ENCODE assay signal across 19 cellular contexts in the genomic region with DNA sequence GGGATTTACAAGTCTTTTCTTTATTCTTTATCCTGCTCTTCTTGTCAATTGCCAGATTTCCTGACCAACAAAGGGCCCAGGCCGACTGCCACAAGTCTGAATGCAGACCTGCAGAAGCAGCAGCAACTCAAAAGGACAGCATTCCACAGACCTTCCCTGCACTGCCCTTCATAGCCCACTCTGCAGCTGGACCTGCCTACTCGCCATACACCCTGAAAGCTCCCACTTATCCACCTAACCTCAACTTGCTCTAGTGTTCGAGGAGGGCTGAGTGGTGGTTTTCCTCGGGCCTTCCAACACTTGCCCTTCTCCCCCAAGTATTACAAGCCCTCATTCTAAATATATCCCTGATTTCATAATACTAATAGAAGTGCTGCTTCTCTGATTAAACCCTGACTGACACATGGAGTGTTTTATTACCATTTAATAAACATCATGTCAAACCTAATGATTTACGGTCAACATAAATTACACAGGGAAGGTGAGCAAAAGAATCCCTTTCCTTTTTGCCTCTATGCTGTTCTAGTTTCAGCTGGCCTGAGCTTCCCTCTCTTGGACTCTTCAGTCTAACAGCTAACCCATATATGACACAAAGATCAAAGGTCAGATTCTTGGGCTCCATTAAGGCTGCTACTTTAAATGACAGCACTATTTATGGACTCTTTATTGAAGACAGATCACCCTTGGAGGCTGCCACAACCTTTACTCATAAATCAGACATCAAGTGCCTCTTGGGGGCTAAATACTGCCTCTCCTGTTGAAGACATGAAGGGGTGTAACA.
DNase-seq lines count a peak whose midpoint lies in the region; TF ChIP-seq lines count a peak whose summit lies in the region.
"Had no signal": no experiment of that assay in that cellular context is flagged by ENCODE, and none has a peak within 500 bp of the region (broad histone marks: within the 10 kb centered on the region; RNA-seq: fewer than 3 reads in every experiment).

No MANE protein-coding gene starts in this region.

- H3K36me3 Mint-ChIP-seq in neural progenitor cell = peaks cover 2% of the 10 kb centered on the region
- H3K36me3 Mint-ChIP-seq: CD8-positive, alpha-beta T cell; IgD-negative memory B cell had no signal

- H2AFZ ChIP-seq in neural progenitor cell (replicated peaks) = no peak overlapping the region
- H2AFZ ChIP-seq: GM23248 had no signal

- DNase-seq in cardiac muscle cell (ENCODE audit: low read depth in 1 of 2, low spot score in 1 of 2) = peak in 1 of 2 donors; percentile 82
- no peak for DNase-seq in cardiac septum (ENCODE audit: low spot score)
- peak; percentile 77 for DNase-seq in islet precursor cell
- DNase-seq in neural progenitor cell (ENCODE audit: low spot score) = peak; percentile 24
- DNase-seq in OCI-M2 (lab: John Stamatoyannopoulos, UW; ENCODE audit: unreplicated experiment) = no peak
- no peak for DNase-seq in NCI-H446 (lab: John Stamatoyannopoulos, UW)
- DNase-seq in ovary = no peak
- DNase-seq: AML-193; C1 segment of cervical spinal cord; CD8-positive, alpha-beta T cell; GM23248; H9; Karpas-422; NCI-H1694; NCI-H2081 treated with DMSO at 0.1 percent for 48 hours; NCI-H748 treated with DMSO at 0.1 percent for 48 hours; SHP77 treated with DMSO at 0.1 percent for 48 hours had no signal

- no peak for TF ChIP-seq POLR2A in ovary (IDR thresholded peaks at IDR 0.05)

- H3K27ac ChIP-seq in cardiac muscle cell = peak overlapping the region; percentile 87
- H3K27ac ChIP-seq in neural progenitor cell = no peak overlapping the region
- H3K27ac ChIP-seq in ovary = no peak overlapping the region
- H3K27ac ChIP-seq: GM23248, RWPE1 had no signal

- WGBS in ovary, 3 donors = 16 to 31% (median 20%) methylated on average over 5 of the region's 5 CpGs

- H3K4me2 ChIP-seq in neural progenitor cell = peak overlapping the region; percentile 45

- TF ChIP-seq CTCF in cardiac muscle cell (IDR thresholded peaks at IDR 0.05; ENCODE audit: low read depth, low read length) = no peak
- TF ChIP-seq CTCF in neural progenitor cell (IDR thresholded peaks at IDR 0.05) = no peak
- TF ChIP-seq CTCF in ovary (IDR thresholded peaks at IDR 0.05) = no peak

- no peaks in the 10 kb centered on the region for H3F3A ChIP-seq in neural progenitor cell (ENCODE audit: low read depth)

- peaks cover 26% of the 10 kb centered on the region for H3K4me1 ChIP-seq in cardiac muscle cell (ENCODE audit: low read depth)
- peaks cover 11% of the 10 kb centered on the region for H3K4me1 ChIP-seq in neural progenitor cell
- H3K4me1 ChIP-seq in ovary (ENCODE audit: insufficient read depth) = no peaks in the 10 kb centered on the region

- peaks cover 16% of the 10 kb centered on the region for H3K27me3 Mint-ChIP-seq in neural progenitor cell (ENCODE audit: insufficient read depth, low read depth)

- peaks cover 9% of the 10 kb centered on the region for H3K4me1 Mint-ChIP-seq in neural progenitor cell
- H3K4me1 Mint-ChIP-seq: H9, IgD-negative memory B cell had no signal

- intact Hi-C loops in cardiac septum (cut with DNase I) (no loop called here), ovary (cut with DNase I) (no loop called here)

- TF ChIP-seq EP300 in ovary (IDR thresholded peaks at IDR 0.05) = no peak

- no peak overlapping the region for H3K27ac Mint-ChIP-seq in neural progenitor cell
- H3K27ac Mint-ChIP-seq: CD8-positive, alpha-beta T cell; H9 had no signal

- H3K9me3 ChIP-seq in cardiac muscle cell (ENCODE audit: low read depth) (no peaks in the 10 kb centered on the region), neural progenitor cell (ENCODE audit: low read depth) (no peaks in the 10 kb centered on the region), ovary (no peaks in the 10 kb centered on the region)

- H4K20me1 ChIP-seq in neural progenitor cell (ENCODE audit: low read depth) = no peaks in the 10 kb centered on the region

- peaks cover 22% of the 10 kb centered on the region for H3K9me3 Mint-ChIP-seq in neural progenitor cell

- no peak overlapping the region for H3K4me3 Mint-ChIP-seq in neural progenitor cell
- H3K4me3 Mint-ChIP-seq: CD8-positive, alpha-beta T cell; H9; IgD-negative memory B cell had no signal

- H3K27me3 ChIP-seq in cardiac muscle cell (peaks cover 10% of the 10 kb centered on the region), neural progenitor cell (peaks cover 21% of the 10 kb centered on the region), ovary (no peaks in the 10 kb centered on the region)

- H3K36me3 ChIP-seq in cardiac muscle cell (no peaks in the 10 kb centered on the region), neural progenitor cell (no peaks in the 10 kb centered on the region), ovary (no peaks in the 10 kb centered on the region)

- no peak overlapping the region for H3K4me3 ChIP-seq in cardiac muscle cell
- no peak overlapping the region for H3K4me3 ChIP-seq in neural progenitor cell
- H3K4me3 ChIP-seq in ovary = no peak overlapping the region
- H3K4me3 ChIP-seq: GM23248 had no signal

- H3K9ac ChIP-seq in neural progenitor cell = no peak overlapping the region
- H3K9ac ChIP-seq: GM23248 had no signal

- H3K79me2 ChIP-seq in neural progenitor cell (ENCODE audit: low read depth) = no peaks in the 10 kb centered on the region

Comparison
In these comparisons a context has a peak if more than half of its experiments do, and no peak if none do; other contexts are left out.
1. DNase-seq: peak in islet precursor cell (single experiment) and neural progenitor cell (single experiment); none in cardiac septum (single experiment), OCI-M2 (single experiment), NCI-H446 (0 of 2) and ovary (0 of 5).